19 cellular contexts compared by ENCODE assay signal in the genomic region with DNA sequence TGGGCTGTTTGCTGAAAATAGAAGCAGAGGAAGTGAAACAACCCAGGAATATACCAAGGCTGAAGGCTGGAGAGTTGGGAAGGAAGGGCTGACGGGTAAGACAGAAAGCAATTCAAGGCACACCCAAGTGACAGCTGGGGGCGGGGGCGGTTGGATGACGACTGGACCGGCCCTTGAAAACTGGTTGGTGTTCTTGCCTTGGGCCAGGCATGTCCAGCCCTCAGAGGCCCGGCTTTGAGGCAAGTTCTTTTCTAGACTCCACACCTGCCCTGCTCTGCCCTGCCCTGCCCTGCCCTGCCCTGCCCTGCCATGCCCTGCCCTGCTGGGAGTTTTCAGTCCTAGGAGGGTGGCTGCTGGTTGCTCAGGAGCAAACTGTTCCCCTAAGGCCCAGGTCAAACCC. TPM values are rescaled to one million over a fixed set of nuclear protein-coding genes. Genes with fewer than 3 reads are reported as not detected.
DNase-seq lines count a peak whose midpoint lies in the region; ATAC-seq and TF ChIP-seq lines count a peak whose summit lies in the region.
"Had no signal": no experiment of that assay in that cellular context is flagged by ENCODE, and none has a peak within 500 bp of the region (broad histone marks: within the 10 kb centered on the region; RNA-seq: fewer than 3 reads in every experiment).

No MANE protein-coding gene starts in this region.

- POLR2A ChIA-PET in RWPE1 (lab: Yijun Ruan, JAX; ENCODE audit: low non-redundant PET), result no interaction called here

- peak overlapping the region; percentile 4 to 87 for H3K4me3 Mint-ChIP-seq in CD14-positive monocyte
- H3K4me3 Mint-ChIP-seq in activated T-cell treated with anti-CD3 and anti-CD28 coated beads, Interleukin-2, amount 50 U/mL, for 24 hours, result no peak overlapping the region

- peaks cover 1 to 7% (median 3%) of the 10 kb centered on the region in 3 donors for H3K27me3 Mint-ChIP-seq in CD14-positive monocyte (ENCODE audit: low read depth in 3 of 3)
- peaks cover 42% of the 10 kb centered on the region for H3K27me3 Mint-ChIP-seq in activated T-cell treated with anti-CD3 and anti-CD28 coated beads, Interleukin-2, amount 50 U/mL, for 24 hours

- H3K27ac Mint-ChIP-seq in CD14-positive monocyte, result peak overlapping the region in 5 of 7 donors; percentile 11 to 83 (median 71)
- H3K27ac Mint-ChIP-seq in activated T-cell treated with anti-CD3 and anti-CD28 coated beads, Interleukin-2, amount 50 U/mL, for 24 hours, result no peak overlapping the region

- H3K36me3 Mint-ChIP-seq in CD14-positive monocyte, result peaks cover 0 to 1% of the 10 kb centered on the region in 2 donors
- H3K36me3 Mint-ChIP-seq in activated T-cell treated with anti-CD3 and anti-CD28 coated beads, Interleukin-2, amount 50 U/mL, for 24 hours (ENCODE audit: low read depth), result no peaks in the 10 kb centered on the region

- CTCF ChIA-PET in RWPE1 (lab: Yijun Ruan, JAX), result no interaction called here

- DNase-seq in CD14-positive monocyte (ENCODE audit: low spot score), result peak; percentile 55
- DNase-seq in RWPE1 (ENCODE audit: low spot score), result no peak
- DNase-seq in Right ventricle myocardium superior, result peak; percentile 73
- peak; percentile 46 for DNase-seq in pons (ENCODE audit: low spot score)
- DNase-seq in activated T-cell treated with anti-CD3 and anti-CD28 coated beads, Interleukin-2, amount 50 U/mL, for 24 hours, result no peak
- DNase-seq: activated CD4-positive, alpha-beta T cell treated with anti-CD3 and anti-CD28 coated beads, Interleukin-2, amount 50 U/mL, for 48 hours; cerebellar nuclear complex; GDM1; NCI-H2081 treated with DMSO at 0.1 percent for 48 hours; NCI-H774; SHP77 treated with DMSO at 0.1 percent for 48 hours; stimulated activated CD4-positive, alpha-beta T cell treated with anti-CD3 and anti-CD28 coated beads, Interleukin-2, amount 100 ng/mL, for 24 hours had no signal

- intact Hi-C loops in CD14-positive monocyte (cut with micrococcal nuclease) (no loop called here), Right ventricle myocardium superior (cut with DNase I) (no loop called here)

- TF ChIP-seq CTCF in CD14-positive monocyte (IDR thresholded peaks at IDR 0.05) (no peak), RWPE1 (conservative IDR thresholded peaks at IDR 0.05; ENCODE audit: low read depth) (no peak)

- peaks cover 60% of the 10 kb centered on the region for H3K4me1 Mint-ChIP-seq in CD14-positive monocyte
- H3K4me1 Mint-ChIP-seq in activated T-cell treated with anti-CD3 and anti-CD28 coated beads, Interleukin-2, amount 50 U/mL, for 24 hours (ENCODE audit: low read depth), result no peaks in the 10 kb centered on the region

- H3K9me3 Mint-ChIP-seq in CD14-positive monocyte, result peaks cover 0 to 14% (median 5%) of the 10 kb centered on the region in 7 donors
- H3K9me3 Mint-ChIP-seq in activated T-cell treated with anti-CD3 and anti-CD28 coated beads, Interleukin-2, amount 50 U/mL, for 24 hours, result no peaks in the 10 kb centered on the region

- H3K27ac ChIP-seq in RWPE1, result peak overlapping the region; percentile 69

- ATAC-seq in Right ventricle myocardium superior (ENCODE audit: poor library complexity), result peak; percentile 70
- ATAC-seq in SK-N-SH treated with all-trans-retinoic acid at 6 μM for 48 hours, result no peak
- ATAC-seq in HG03342 (IDR thresholded peaks at IDR 0.05; ENCODE audit: unreplicated experiment), result no peak
- ATAC-seq in HG02870 (IDR thresholded peaks at IDR 0.05; ENCODE audit: unreplicated experiment), result no peak

TF ChIP-seq in SK-N-SH treated with all-trans-retinoic acid at 6 μM for 48 hours, 23 proteins besides CTCF, POLR2A, EP300 and RAD21 (continues in another document):
- no peak for TF ChIP-seq ZNF70 (CRISPR knock-in tag; IDR thresholded peaks at IDR 0.05)
- TF ChIP-seq TOX (CRISPR knock-in tag; IDR thresholded peaks at IDR 0.05; ENCODE audit: borderline replicate concordance), result no peak
- TF ChIP-seq, protein P1, sequence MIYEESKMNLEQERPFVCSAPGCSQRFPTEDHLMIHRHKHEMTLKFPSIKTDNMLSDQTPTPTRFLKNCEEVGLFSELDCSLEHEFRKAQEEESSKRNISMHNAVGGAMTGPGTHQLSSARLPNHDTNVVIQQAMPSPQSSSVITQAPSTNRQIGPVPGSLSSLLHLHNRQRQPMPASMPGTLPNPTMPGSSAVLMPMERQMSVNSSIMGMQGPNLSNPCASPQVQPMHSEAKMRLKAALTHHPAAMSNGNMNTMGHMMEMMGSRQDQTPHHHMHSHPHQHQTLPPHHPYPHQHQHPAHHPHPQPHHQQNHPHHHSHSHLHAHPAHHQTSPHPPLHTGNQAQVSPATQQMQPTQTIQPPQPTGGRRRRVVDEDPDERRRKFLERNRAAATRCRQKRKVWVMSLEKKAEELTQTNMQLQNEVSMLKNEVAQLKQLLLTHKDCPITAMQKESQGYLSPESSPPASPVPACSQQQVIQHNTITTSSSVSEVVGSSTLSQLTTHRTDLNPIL (CRISPR knock-in tag; IDR thresholded peaks at IDR 0.05; ENCODE audit: low read depth), result no peak
- TF ChIP-seq ZNF8 (CRISPR knock-in tag; IDR thresholded peaks at IDR 0.05), result no peak
- TF ChIP-seq GLIS3 (CRISPR knock-in tag; IDR thresholded peaks at IDR 0.05), result no peak
- TF ChIP-seq ZNF565 (CRISPR knock-in tag; conservative IDR thresholded peaks at IDR 0.05; ENCODE audit: low read depth), result no peak
- no peak for TF ChIP-seq TCF4 (CRISPR knock-in tag; IDR thresholded peaks at IDR 0.05; ENCODE audit: borderline replicate concordance)
- TF ChIP-seq, protein P2, sequence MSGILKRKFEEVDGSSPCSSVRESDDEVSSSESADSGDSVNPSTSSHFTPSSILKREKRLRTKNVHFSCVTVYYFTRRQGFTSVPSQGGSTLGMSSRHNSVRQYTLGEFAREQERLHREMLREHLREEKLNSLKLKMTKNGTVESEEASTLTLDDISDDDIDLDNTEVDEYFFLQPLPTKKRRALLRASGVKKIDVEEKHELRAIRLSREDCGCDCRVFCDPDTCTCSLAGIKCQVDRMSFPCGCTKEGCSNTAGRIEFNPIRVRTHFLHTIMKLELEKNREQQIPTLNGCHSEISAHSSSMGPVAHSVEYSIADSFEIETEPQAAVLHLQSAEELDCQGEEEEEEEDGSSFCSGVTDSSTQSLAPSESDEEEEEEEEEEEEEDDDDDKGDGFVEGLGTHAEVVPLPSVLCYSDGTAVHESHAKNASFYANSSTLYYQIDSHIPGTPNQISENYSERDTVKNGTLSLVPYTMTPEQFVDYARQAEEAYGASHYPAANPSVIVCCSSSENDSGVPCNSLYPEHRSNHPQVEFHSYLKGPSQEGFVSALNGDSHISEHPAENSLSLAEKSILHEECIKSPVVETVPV (CRISPR knock-in tag; IDR thresholded peaks at IDR 0.05), result no peak
- TF ChIP-seq ZC3H10 (CRISPR knock-in tag; IDR thresholded peaks at IDR 0.05), result no peak
- no peak for TF ChIP-seq PPARA (CRISPR knock-in tag; IDR thresholded peaks at IDR 0.05; ENCODE audit: borderline replicate concordance)
- no peak for TF ChIP-seq ZFP3 (CRISPR knock-in tag; IDR thresholded peaks at IDR 0.05)
- TF ChIP-seq ARNTL (CRISPR knock-in tag; IDR thresholded peaks at IDR 0.05; ENCODE audit: borderline replicate concordance, low read depth), result no peak
- TF ChIP-seq ESRRG (CRISPR knock-in tag; IDR thresholded peaks at IDR 0.05), result no peak
- no peak for TF ChIP-seq ISL1 (CRISPR knock-in tag; IDR thresholded peaks at IDR 0.05)
- TF ChIP-seq, protein P3, sequence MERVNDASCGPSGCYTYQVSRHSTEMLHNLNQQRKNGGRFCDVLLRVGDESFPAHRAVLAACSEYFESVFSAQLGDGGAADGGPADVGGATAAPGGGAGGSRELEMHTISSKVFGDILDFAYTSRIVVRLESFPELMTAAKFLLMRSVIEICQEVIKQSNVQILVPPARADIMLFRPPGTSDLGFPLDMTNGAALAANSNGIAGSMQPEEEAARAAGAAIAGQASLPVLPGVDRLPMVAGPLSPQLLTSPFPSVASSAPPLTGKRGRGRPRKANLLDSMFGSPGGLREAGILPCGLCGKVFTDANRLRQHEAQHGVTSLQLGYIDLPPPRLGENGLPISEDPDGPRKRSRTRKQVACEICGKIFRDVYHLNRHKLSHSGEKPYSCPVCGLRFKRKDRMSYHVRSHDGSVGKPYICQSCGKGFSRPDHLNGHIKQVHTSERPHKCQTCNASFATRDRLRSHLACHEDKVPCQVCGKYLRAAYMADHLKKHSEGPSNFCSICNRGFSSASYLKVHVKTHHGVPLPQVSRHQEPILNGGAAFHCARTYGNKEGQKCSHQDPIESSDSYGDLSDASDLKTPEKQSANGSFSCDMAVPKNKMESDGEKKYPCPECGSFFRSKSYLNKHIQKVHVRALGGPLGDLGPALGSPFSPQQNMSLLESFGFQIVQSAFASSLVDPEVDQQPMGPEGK (CRISPR knock-in tag; IDR thresholded peaks at IDR 0.05; ENCODE audit: borderline replicate concordance), result no peak
- TF ChIP-seq SNAI2 (CRISPR knock-in tag; IDR thresholded peaks at IDR 0.05), result no peak
- no peak for TF ChIP-seq CSDC2 (CRISPR knock-in tag; IDR thresholded peaks at IDR 0.05)
- TF ChIP-seq, protein P4, sequence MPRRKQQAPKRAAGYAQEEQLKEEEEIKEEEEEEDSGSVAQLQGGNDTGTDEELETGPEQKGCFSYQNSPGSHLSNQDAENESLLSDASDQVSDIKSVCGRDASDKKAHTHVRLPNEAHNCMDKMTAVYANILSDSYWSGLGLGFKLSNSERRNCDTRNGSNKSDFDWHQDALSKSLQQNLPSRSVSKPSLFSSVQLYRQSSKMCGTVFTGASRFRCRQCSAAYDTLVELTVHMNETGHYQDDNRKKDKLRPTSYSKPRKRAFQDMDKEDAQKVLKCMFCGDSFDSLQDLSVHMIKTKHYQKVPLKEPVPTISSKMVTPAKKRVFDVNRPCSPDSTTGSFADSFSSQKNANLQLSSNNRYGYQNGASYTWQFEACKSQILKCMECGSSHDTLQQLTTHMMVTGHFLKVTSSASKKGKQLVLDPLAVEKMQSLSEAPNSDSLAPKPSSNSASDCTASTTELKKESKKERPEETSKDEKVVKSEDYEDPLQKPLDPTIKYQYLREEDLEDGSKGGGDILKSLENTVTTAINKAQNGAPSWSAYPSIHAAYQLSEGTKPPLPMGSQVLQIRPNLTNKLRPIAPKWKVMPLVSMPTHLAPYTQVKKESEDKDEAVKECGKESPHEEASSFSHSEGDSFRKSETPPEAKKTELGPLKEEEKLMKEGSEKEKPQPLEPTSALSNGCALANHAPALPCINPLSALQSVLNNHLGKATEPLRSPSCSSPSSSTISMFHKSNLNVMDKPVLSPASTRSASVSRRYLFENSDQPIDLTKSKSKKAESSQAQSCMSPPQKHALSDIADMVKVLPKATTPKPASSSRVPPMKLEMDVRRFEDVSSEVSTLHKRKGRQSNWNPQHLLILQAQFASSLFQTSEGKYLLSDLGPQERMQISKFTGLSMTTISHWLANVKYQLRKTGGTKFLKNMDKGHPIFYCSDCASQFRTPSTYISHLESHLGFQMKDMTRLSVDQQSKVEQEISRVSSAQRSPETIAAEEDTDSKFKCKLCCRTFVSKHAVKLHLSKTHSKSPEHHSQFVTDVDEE (CRISPR knock-in tag; IDR thresholded peaks at IDR 0.05), result no peak

RNA-seq across cellular contexts. Expression of a gene that starts 34.2 kb away (rescaled TPM):
- polyA plus RNA-seq in CD14-positive monocyte, result not detected
- total RNA-seq in Right ventricle myocardium superior, result not detected
- total RNA-seq: glomerular endothelial cell, pulmonary artery endothelial cell had no signal
- polyA plus RNA-seq: adipose tissue, AG04450 had no signal

RNA-seq across cellular contexts. Expression of a gene that starts 38.1 kb away (rescaled TPM):
- 10 to 100 TPM; 12.5 to 14.6 TPM for polyA plus RNA-seq in CD14-positive monocyte
- 28.6 TPM for total RNA-seq in Right ventricle myocardium superior

Comparison
In these comparisons a context has a peak if more than half of its experiments do, and no peak if none do; other contexts are left out.
1. DNase-seq: peak in CD14-positive monocyte (single experiment), Right ventricle myocardium superior (single experiment) and pons (single experiment); none in RWPE1 (single experiment) and activated T-cell treated with anti-CD3 and anti-CD28 coated beads, Interleukin-2, amount 50 U/mL, for 24 hours (single experiment).